ENCODE assay signal across 1 cellular context in the genomic region with DNA sequence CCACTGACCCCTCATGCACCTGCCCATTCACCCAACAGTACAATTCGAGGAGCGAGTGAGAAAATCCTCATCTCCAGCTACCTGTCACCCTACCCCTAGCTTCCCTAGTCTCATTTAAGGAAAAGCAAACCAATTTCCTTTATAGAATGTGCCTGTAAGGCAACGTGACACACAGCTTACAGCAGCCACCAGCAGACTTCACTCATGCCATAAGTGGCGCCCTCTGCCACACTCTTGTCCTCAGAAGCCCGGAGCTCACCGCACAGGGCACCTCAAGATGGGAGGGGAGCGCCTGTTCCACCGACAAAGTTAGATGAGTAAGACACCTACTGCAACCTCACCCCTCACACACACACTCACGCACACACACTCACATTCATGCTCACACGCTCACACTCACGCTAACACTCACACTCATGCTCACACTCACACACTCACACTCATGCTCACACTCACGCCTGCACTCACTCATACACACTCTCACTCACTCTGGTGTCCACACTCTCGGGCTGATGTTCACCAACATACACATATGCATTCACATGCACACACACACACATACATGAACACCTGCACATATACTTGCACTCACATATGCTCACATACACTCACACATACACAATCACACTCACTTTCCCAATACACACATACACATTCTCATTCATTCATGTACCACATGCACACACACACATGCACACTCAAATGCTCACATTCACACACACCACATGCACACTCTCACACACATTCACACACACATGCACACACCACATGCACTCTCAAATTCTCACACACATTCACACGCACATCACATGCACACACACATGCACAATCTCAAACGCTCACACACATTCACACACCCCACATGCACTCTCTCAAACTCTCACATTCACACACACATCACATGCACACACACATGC.
TF ChIP-seq lines count a peak whose summit lies in the region.

No MANE protein-coding gene starts in this region.

TF ChIP-seq in HepG2, 621 proteins besides CTCF, POLR2A, EP300 and RAD21 (continued from another document):
- TF ChIP-seq ASH2L (IDR thresholded peaks at IDR 0.05; ENCODE audit: insufficient read length, low read depth, low read length) (peak; percentile 76), ZMAT3 (CRISPR knock-in tag; conservative IDR thresholded peaks at IDR 0.05) (no peak), ETV5 (CRISPR knock-in tag; IDR thresholded peaks at IDR 0.05; ENCODE audit: borderline replicate concordance) (no peak), ZNF207 (IDR thresholded peaks at IDR 0.05; ENCODE audit: borderline replicate concordance) (0 out of 2 replicates have a peak, but pooled peaks have one; percentile 42)
